25 cellular contexts compared by ENCODE assay signal in the genomic region with DNA sequence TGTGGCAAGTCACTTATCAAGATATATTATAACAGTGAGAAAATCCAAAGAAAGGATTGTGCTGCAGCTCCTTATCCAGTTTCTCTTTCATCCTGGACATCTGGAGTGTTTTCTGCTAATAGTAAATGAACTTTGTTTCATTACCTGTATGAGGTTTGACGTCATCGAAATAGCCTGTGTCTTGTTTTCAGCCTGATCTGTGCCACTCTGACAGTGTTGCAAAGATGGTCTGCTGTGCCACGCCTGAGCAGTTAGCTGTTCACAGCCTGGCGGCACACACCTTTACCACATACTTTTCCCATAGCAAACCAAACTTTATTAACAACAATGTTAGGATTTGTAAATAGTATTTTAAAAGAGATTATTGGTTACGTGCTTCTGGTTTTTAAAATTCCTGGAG. TPM values are rescaled to one million over a fixed set of nuclear protein-coding genes. Genes with fewer than 3 reads are reported as not detected.
DNase-seq lines count a peak whose midpoint lies in the region; ATAC-seq, FAIRE-seq and TF ChIP-seq lines count a peak whose summit lies in the region.
"Had no signal": no experiment of that assay in that cellular context is flagged by ENCODE, and none has a peak within 500 bp of the region (broad histone marks: within the 10 kb centered on the region; RNA-seq: fewer than 3 reads in every experiment).

No MANE protein-coding gene starts in this region.

- no peak overlapping the region for H3K4me3 ChIP-seq in hepatocyte
- H3K4me3 ChIP-seq in heart right ventricle = no peak overlapping the region
- H3K4me3 ChIP-seq: BLaER1 treated with 17β-estradiol and CSF1 and Interleukin-3, amounts not matched to agents 10 nM and 100 nM; GM12878 had no signal

- H3K4me3 Mint-ChIP-seq in WTC11 = no peak overlapping the region
- H3K4me3 Mint-ChIP-seq in nephron progenitor cell = no peak overlapping the region
- H3K4me3 Mint-ChIP-seq: CD14-positive monocyte; CD4-positive, alpha-beta T cell; CD8-positive, alpha-beta memory T cell had no signal

- H3K79me2 ChIP-seq in hepatocyte = no peaks in the 10 kb centered on the region

- H2AFZ ChIP-seq in hepatocyte = no peak overlapping the region

- H3K27me3 ChIP-seq in hepatocyte (no peaks in the 10 kb centered on the region), heart right ventricle (no peaks in the 10 kb centered on the region)
- H3K27me3 ChIP-seq: BE2C; BLaER1 treated with 17β-estradiol and CSF1 and Interleukin-3, amounts not matched to agents 10 nM and 100 nM had no signal

- H3K36me3 ChIP-seq in hepatocyte (replicated peaks; ENCODE audit: insufficient read depth, low read depth) (no peaks in the 10 kb centered on the region), heart right ventricle (peaks cover 0 to 98% (median 39%) of the 10 kb centered on the region in 9 donors)

- H3K4me1 ChIP-seq in hepatocyte (ENCODE audit: insufficient read depth) = no peaks in the 10 kb centered on the region
- peaks cover 0 to 24% (median 7%) of the 10 kb centered on the region in 9 donors for H3K4me1 ChIP-seq in heart right ventricle
- H3K4me1 ChIP-seq: BLaER1 treated with 17β-estradiol and CSF1 and Interleukin-3, amounts not matched to agents 10 nM and 100 nM had no signal

- H4K20me1 ChIP-seq in hepatocyte (ENCODE audit: insufficient read depth, poor library complexity, severe bottlenecking) = no peaks in the 10 kb centered on the region

- H3K9me3 ChIP-seq in hepatocyte (ENCODE audit: low read depth) (no peaks in the 10 kb centered on the region), heart right ventricle (no peaks in the 10 kb centered on the region)
- H3K9me3 ChIP-seq: BE2C had no signal

- H3K27ac ChIP-seq in hepatocyte (no peak overlapping the region), heart right ventricle (no peak overlapping the region)
- H3K27ac ChIP-seq: 22Rv1; BLaER1 treated with 17β-estradiol and CSF1 and Interleukin-3, amounts not matched to agents 10 nM and 100 nM had no signal

- TF ChIP-seq POLR2A in H54 (IDR thresholded peaks at IDR 0.05; ENCODE audit: low read depth, low read length) = no peak

- H3K4me1 Mint-ChIP-seq in WTC11 = no peaks in the 10 kb centered on the region
- H3K4me1 Mint-ChIP-seq in nephron progenitor cell = no peaks in the 10 kb centered on the region
- H3K4me1 Mint-ChIP-seq: CD14-positive monocyte had no signal

- no peak for ATAC-seq in WTC11
- no peak for ATAC-seq in heart right ventricle
- no peak for ATAC-seq in GM21526 (IDR thresholded peaks at IDR 0.05; ENCODE audit: low FRiP score, unreplicated experiment)
- ATAC-seq: GM12878 had no signal

- peak; percentile 70 for FAIRE-seq in H54 (lab: Jason Lieb, UNC)
- FAIRE-seq: A204.1, D721Med, GM12878, GM19239 had no signal

- 94% methylated on average over 5 of the region's 5 CpGs for WGBS in hepatocyte (ENCODE audit: low lambda C conversion rate, missing lambda C conversion rate)
- WGBS in heart right ventricle, 2 donors = 93 to 96% methylated on average over 5 of the region's 5 CpGs

- H3K9me3 Mint-ChIP-seq in WTC11 (no peaks in the 10 kb centered on the region), nephron progenitor cell (peaks cover 3% of the 10 kb centered on the region)
- H3K9me3 Mint-ChIP-seq: CD4-positive, alpha-beta T cell; CD8-positive, alpha-beta memory T cell had no signal

- POLR2A ChIA-PET in WTC11 (lab: Charles Lee) = no interaction called here

- H3K9me2 ChIP-seq in hepatocyte (replicated peaks; ENCODE audit: insufficient read depth) = no peaks in the 10 kb centered on the region

- H3K27ac Mint-ChIP-seq in WTC11 (0 out of 2 replicates have a peak overlapping the region, but pooled peaks have one; percentile 58), nephron progenitor cell (peak overlapping the region; percentile 36)
- H3K27ac Mint-ChIP-seq: CD4-positive, alpha-beta T cell had no signal

- TF ChIP-seq CTCF in WTC11 (IDR thresholded peaks at IDR 0.05) = no peak
- TF ChIP-seq CTCF in hepatocyte (IDR thresholded peaks at IDR 0.05; ENCODE audit: poor library complexity) = no peak
- TF ChIP-seq CTCF in nephron progenitor cell (IDR thresholded peaks at IDR 0.05) = no peak
- no peak for TF ChIP-seq CTCF in heart right ventricle (IDR thresholded peaks at IDR 0.05)

- no peak for DNase-seq in H54 (ENCODE audit: insufficient read length, low spot score)
- DNase-seq in WTC11 (ENCODE audit: low spot score) = no peak
- peak; percentile 35 for DNase-seq in hepatocyte (ENCODE audit: low spot score)
- no peak for DNase-seq in nephron progenitor cell
- DNase-seq in heart right ventricle = no peak
- DNase-seq in NCI-H524 treated with DMSO at 0.1 percent for 48 hours (lab: John Stamatoyannopoulos, UW) = no peak
- DNase-seq in NCI-H1048 (lab: John Stamatoyannopoulos, UW) = no peak
- DNase-seq: BE2C; CD4-positive, alpha-beta T cell; CD8-positive, alpha-beta memory T cell; DMS 273 treated with DMSO at 0.1 percent for 48 hours; DMS79; EL; GDM1; GOT3; H7; HCEC 1CT had no signal

- intact Hi-C loops in heart right ventricle (cut with DNase I) = no loop called here

- H3K4me2 ChIP-seq in hepatocyte = no peak overlapping the region
- H3K4me2 ChIP-seq: BLaER1 treated with 17β-estradiol and CSF1 and Interleukin-3, amounts not matched to agents 10 nM and 100 nM had no signal

- peaks cover 81% of the 10 kb centered on the region for H3K36me3 Mint-ChIP-seq in WTC11
- H3K36me3 Mint-ChIP-seq in nephron progenitor cell (ENCODE audit: low read depth) = peaks cover 87% of the 10 kb centered on the region

- H3K27me3 Mint-ChIP-seq in WTC11 (ENCODE audit: low read depth) (no peaks in the 10 kb centered on the region), nephron progenitor cell (ENCODE audit: low read depth, poor library complexity) (no peaks in the 10 kb centered on the region)
- H3K27me3 Mint-ChIP-seq: CD4-positive, alpha-beta T cell; CD8-positive, alpha-beta memory T cell had no signal

- CTCF ChIA-PET in WTC11 (lab: Charles Lee) = no interaction called here

TF ChIP-seq in WTC11, 78 proteins besides CTCF, POLR2A, EP300 and RAD21:
- TF ChIP-seq, protein P1, sequence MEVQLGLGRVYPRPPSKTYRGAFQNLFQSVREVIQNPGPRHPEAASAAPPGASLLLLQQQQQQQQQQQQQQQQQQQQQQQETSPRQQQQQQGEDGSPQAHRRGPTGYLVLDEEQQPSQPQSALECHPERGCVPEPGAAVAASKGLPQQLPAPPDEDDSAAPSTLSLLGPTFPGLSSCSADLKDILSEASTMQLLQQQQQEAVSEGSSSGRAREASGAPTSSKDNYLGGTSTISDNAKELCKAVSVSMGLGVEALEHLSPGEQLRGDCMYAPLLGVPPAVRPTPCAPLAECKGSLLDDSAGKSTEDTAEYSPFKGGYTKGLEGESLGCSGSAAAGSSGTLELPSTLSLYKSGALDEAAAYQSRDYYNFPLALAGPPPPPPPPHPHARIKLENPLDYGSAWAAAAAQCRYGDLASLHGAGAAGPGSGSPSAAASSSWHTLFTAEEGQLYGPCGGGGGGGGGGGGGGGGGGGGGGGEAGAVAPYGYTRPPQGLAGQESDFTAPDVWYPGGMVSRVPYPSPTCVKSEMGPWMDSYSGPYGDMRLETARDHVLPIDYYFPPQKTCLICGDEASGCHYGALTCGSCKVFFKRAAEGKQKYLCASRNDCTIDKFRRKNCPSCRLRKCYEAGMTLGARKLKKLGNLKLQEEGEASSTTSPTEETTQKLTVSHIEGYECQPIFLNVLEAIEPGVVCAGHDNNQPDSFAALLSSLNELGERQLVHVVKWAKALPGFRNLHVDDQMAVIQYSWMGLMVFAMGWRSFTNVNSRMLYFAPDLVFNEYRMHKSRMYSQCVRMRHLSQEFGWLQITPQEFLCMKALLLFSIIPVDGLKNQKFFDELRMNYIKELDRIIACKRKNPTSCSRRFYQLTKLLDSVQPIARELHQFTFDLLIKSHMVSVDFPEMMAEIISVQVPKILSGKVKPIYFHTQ (CRISPR knock-in tag; IDR thresholded peaks at IDR 0.05) = no peak
- no peak for TF ChIP-seq SMAD3 (CRISPR knock-in tag; IDR thresholded peaks at IDR 0.05; ENCODE audit: borderline replicate concordance)
- no peak for TF ChIP-seq ZNF263 (CRISPR knock-in tag; IDR thresholded peaks at IDR 0.05; ENCODE audit: low read depth)
- TF ChIP-seq, protein P2, sequence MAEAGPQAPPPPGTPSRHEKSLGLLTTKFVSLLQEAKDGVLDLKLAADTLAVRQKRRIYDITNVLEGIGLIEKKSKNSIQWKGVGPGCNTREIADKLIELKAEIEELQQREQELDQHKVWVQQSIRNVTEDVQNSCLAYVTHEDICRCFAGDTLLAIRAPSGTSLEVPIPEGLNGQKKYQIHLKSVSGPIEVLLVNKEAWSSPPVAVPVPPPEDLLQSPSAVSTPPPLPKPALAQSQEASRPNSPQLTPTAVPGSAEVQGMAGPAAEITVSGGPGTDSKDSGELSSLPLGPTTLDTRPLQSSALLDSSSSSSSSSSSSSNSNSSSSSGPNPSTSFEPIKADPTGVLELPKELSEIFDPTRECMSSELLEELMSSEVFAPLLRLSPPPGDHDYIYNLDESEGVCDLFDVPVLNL (CRISPR knock-in tag; IDR thresholded peaks at IDR 0.05; ENCODE audit: borderline replicate concordance, low read depth) = no peak
- TF ChIP-seq, protein P3, sequence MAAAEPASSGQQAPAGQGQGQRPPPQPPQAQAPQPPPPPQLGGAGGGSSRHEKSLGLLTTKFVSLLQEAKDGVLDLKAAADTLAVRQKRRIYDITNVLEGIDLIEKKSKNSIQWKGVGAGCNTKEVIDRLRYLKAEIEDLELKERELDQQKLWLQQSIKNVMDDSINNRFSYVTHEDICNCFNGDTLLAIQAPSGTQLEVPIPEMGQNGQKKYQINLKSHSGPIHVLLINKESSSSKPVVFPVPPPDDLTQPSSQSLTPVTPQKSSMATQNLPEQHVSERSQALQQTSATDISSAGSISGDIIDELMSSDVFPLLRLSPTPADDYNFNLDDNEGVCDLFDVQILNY (CRISPR knock-in tag; IDR thresholded peaks at IDR 0.05) = no peak

RNA-seq across cellular contexts. Expression of a gene that starts 34.0 kb away (rescaled TPM):
- total RNA-seq in WTC11 (2021) (42.5 to 52.7 TPM (median 49.3 TPM) in 3 replicates), hepatocyte (19.9 and 21.5 TPM in 2 replicates), heart right ventricle (10 to 100 TPM in 6 of 10 donors, 1 to 10 TPM in 4; 8.0 to 22.2 (median 10.5) TPM)
- polyA plus RNA-seq in hepatocyte (9.8 and 12.5 TPM in 2 replicates), heart right ventricle (1 to 10 TPM; 4.6 to 4.8 TPM)
